ENCODE assay signal across 19 cellular contexts in genomic region chr14:55539975-55540374, GRCh38. TPM values are rescaled to one million over a fixed set of nuclear protein-coding genes. Genes with fewer than 3 reads are reported as not detected.
A peak's percentile ranks its signal among the peaks of the same experiment; 100 is the strongest.
DNase-seq lines count a peak whose midpoint lies in the region; ATAC-seq and TF ChIP-seq lines count a peak whose summit lies in the region.
"Had no signal": no experiment of that assay in that cellular context is flagged by ENCODE, and none has a peak within 500 bp of the region (broad histone marks: within the 10 kb centered on the region; RNA-seq: fewer than 3 reads in every experiment).

No MANE protein-coding gene starts in this region.

- no peaks in the 10 kb centered on the region for H3K36me3 Mint-ChIP-seq in activated CD4-positive, alpha-beta T cell treated with anti-CD3 and anti-CD28 coated beads, Interleukin-2, amount 10 ng/mL, durations not matched to agents 24 days and 14 days (ENCODE audit: low read depth)
- H3K36me3 Mint-ChIP-seq: CD4-positive, CD25-positive, alpha-beta regulatory T cell had no signal

- H3K27me3 Mint-ChIP-seq in activated CD4-positive, alpha-beta T cell treated with anti-CD3 and anti-CD28 coated beads, Interleukin-2, amount 10 ng/mL, durations not matched to agents 24 days and 14 days: no peaks in the 10 kb centered on the region

- H3K18ac ChIP-seq in trophoblast cell (ENCODE audit: low read length): no peak overlapping the region

- H2AK5ac ChIP-seq in trophoblast cell (ENCODE audit: low read length): no peak overlapping the region

- intact Hi-C loops in activated CD4-positive, alpha-beta T cell treated with anti-CD3 and anti-CD28 coated beads, Interleukin-2, amount 10 ng/mL, durations not matched to agents 24 days and 14 days (cut with micrococcal nuclease): no loop called here

- H3K36me3 ChIP-seq in trophoblast cell (ENCODE audit: control insufficient read depth in 1 of 2, insufficient read depth in 2 of 2, low read length in 2 of 2) (no peaks in the 10 kb centered on the region), right atrium auricular region (no peaks in the 10 kb centered on the region)
- H3K36me3 ChIP-seq: BLaER1 had no signal

- H3K9ac ChIP-seq in trophoblast cell (ENCODE audit: low read length): no peak overlapping the region
- H3K9ac ChIP-seq: BLaER1 had no signal

- H3K4me2 ChIP-seq in trophoblast cell (ENCODE audit: low read length): no peak overlapping the region
- H3K4me2 ChIP-seq: BLaER1, GM23338 had no signal

- no peak overlapping the region for H3K4me3 ChIP-seq in trophoblast cell (ENCODE audit: low read depth, low read length)
- no peak overlapping the region for H3K4me3 ChIP-seq in right atrium auricular region
- H3K4me3 ChIP-seq: BLaER1, GM12878, GM23338 had no signal

- DNase-seq in NCI-H82 treated with DMSO at 0.1 percent for 48 hours (lab: John Stamatoyannopoulos, UW; ENCODE audit: unreplicated experiment) (peak; percentile 10), SK-N-DZ (ENCODE audit: low spot score) (peak; percentile 95), trophoblast cell (no peak), right atrium auricular region (ENCODE audit: low spot score) (no peak)
- no peak for DNase-seq in activated CD4-positive, alpha-beta T cell treated with anti-CD3 and anti-CD28 coated beads, Interleukin-2, amount 10 ng/mL, durations not matched to agents 24 days and 14 days
- DNase-seq: Caco-2; CD4-positive, CD25-positive, alpha-beta regulatory T cell; CD8-positive, alpha-beta T cell; DMS 273 treated with DMSO at 0.1 percent for 48 hours; DMS79; EL; GDM1; H9 had no signal

- H3K9me3 ChIP-seq in trophoblast cell (ENCODE audit: insufficient read depth, low read depth, low read length): no peaks in the 10 kb centered on the region
- H3K9me3 ChIP-seq in right atrium auricular region: peaks cover 0 to 8% of the 10 kb centered on the region in 2 donors

- peaks cover 5% of the 10 kb centered on the region for H3K79me2 ChIP-seq in trophoblast cell (ENCODE audit: control insufficient read depth, insufficient read depth, low read length, poor library complexity)

- H3K4ac ChIP-seq in trophoblast cell (ENCODE audit: low read depth, low read length): no peak overlapping the region

- no peak overlapping the region for H4K8ac ChIP-seq in trophoblast cell (ENCODE audit: low read depth, low read length)

- no peak overlapping the region for H2BK120ac ChIP-seq in trophoblast cell (ENCODE audit: insufficient read depth, low read length, poor library complexity)

- H2BK5ac ChIP-seq in trophoblast cell (ENCODE audit: low read depth, low read length, poor library complexity): no peak overlapping the region

- H3K27ac ChIP-seq in trophoblast cell (ENCODE audit: low read depth, low read length): no peak overlapping the region
- H3K27ac ChIP-seq in right atrium auricular region: no peak overlapping the region
- H3K27ac ChIP-seq: BLaER1, C4-2B had no signal

- H2AFZ ChIP-seq in trophoblast cell (ENCODE audit: insufficient read depth, low read length, poor library complexity): no peak overlapping the region
- H2AFZ ChIP-seq: GM23338 had no signal

- H3K4me1 Mint-ChIP-seq in activated CD4-positive, alpha-beta T cell treated with anti-CD3 and anti-CD28 coated beads, Interleukin-2, amount 10 ng/mL, durations not matched to agents 24 days and 14 days: no peaks in the 10 kb centered on the region
- H3K4me1 Mint-ChIP-seq: GM23338, H9 had no signal

- peak overlapping the region; percentile 75 for H2BK12ac ChIP-seq in trophoblast cell (ENCODE audit: low read length)

- peaks cover 13% of the 10 kb centered on the region for H3K79me1 ChIP-seq in trophoblast cell (ENCODE audit: low read length)

- TF ChIP-seq CTCF in right atrium auricular region (IDR thresholded peaks at IDR 0.05): no peak

- H3K4me1 ChIP-seq in trophoblast cell (ENCODE audit: control insufficient read depth in 1 of 2, insufficient read depth in 2 of 2, low read length in 2 of 2) (peaks cover 8 to 9% of the 10 kb centered on the region in 2 experiments), right atrium auricular region (no peaks in the 10 kb centered on the region)
- H3K4me1 ChIP-seq: BLaER1 had no signal

- WGBS in trophoblast cell (ENCODE audit: extremely low coverage, insufficient coverage, insufficient read length): no CpG with 5 or more reads among the region's 2 CpGs

- no peak for ATAC-seq in GM19023 (IDR thresholded peaks at IDR 0.05; ENCODE audit: unreplicated experiment)
- ATAC-seq: CD8-positive, alpha-beta T cell; GM12878; GM23338; HCT116 had no signal

- no peak overlapping the region for H4K91ac ChIP-seq in trophoblast cell (ENCODE audit: low read depth, low read length)

- H4K12ac ChIP-seq in trophoblast cell (ENCODE audit: low read depth, low read length): no peak overlapping the region

- peaks cover 8% of the 10 kb centered on the region for H3K9me3 Mint-ChIP-seq in activated CD4-positive, alpha-beta T cell treated with anti-CD3 and anti-CD28 coated beads, Interleukin-2, amount 10 ng/mL, durations not matched to agents 24 days and 14 days

- H3K14ac ChIP-seq in trophoblast cell (ENCODE audit: low read length): no peak overlapping the region

- no peak overlapping the region for H3K27ac Mint-ChIP-seq in activated CD4-positive, alpha-beta T cell treated with anti-CD3 and anti-CD28 coated beads, Interleukin-2, amount 10 ng/mL, durations not matched to agents 24 days and 14 days
- H3K27ac Mint-ChIP-seq: CD4-positive, CD25-positive, alpha-beta regulatory T cell; CD8-positive, alpha-beta T cell; GM23338; H9 had no signal

- H3K27me3 ChIP-seq in trophoblast cell (ENCODE audit: insufficient read depth, low read length) (no peaks in the 10 kb centered on the region), right atrium auricular region (no peaks in the 10 kb centered on the region)
- H3K27me3 ChIP-seq: BLaER1 had no signal

- H3K4me3 Mint-ChIP-seq in activated CD4-positive, alpha-beta T cell treated with anti-CD3 and anti-CD28 coated beads, Interleukin-2, amount 10 ng/mL, durations not matched to agents 24 days and 14 days: no peak overlapping the region
- H3K4me3 Mint-ChIP-seq: CD4-positive, CD25-positive, alpha-beta regulatory T cell; CD8-positive, alpha-beta T cell; GM23338; H9 had no signal

- H3K23ac ChIP-seq in trophoblast cell (ENCODE audit: low read length): no peak overlapping the region

RNA-seq across cellular contexts. Expression of gene KTN1, which starts 40.0 kb away (rescaled TPM):
- polyA plus RNA-seq in SK-N-DZ (2014; cell fraction: cytosol; rRNA removed): 117 and 132 TPM in 2 replicates
- 139 and 171 TPM in 2 replicates for polyA plus RNA-seq in SK-N-DZ (2014; cell fraction: nucleus; rRNA removed)
- 222 and 228 TPM in 2 replicates for polyA plus RNA-seq in trophoblast cell (2013)
- 130 and 135 TPM in 2 replicates for total RNA-seq in activated CD4-positive, alpha-beta T cell treated with anti-CD3 and anti-CD28 coated beads, Interleukin-2, amount 10 ng/mL, durations not matched to agents 24 days and 14 days
- 100 to 1,000 TPM; 128 to 209 TPM for total RNA-seq in right atrium auricular region

Comparison
In these comparisons a context has a peak if more than half of its experiments do, and no peak if none do; other contexts are left out.
1. DNase-seq: peak in NCI-H82 treated with DMSO at 0.1 percent for 48 hours (single experiment) and SK-N-DZ (single experiment); none in trophoblast cell (0 of 2), activated CD4-positive, alpha-beta T cell treated with anti-CD3 and anti-CD28 coated beads, Interleukin-2, amount 10 ng/mL, durations not matched to agents 24 days and 14 days (single experiment) and right atrium auricular region (single experiment).